In genomic region chr17:72683506-72684404, GRCh38 we compare ENCODE assay signal across 8 cellular contexts.
A peak's percentile ranks its signal among the peaks of the same experiment; 100 is the strongest.
DNase-seq lines count a peak whose midpoint lies in the region; ATAC-seq, FAIRE-seq and TF ChIP-seq lines count a peak whose summit lies in the region.

No MANE protein-coding gene starts in this region.

- H3K27ac ChIP-seq in breast epithelium (no peak overlapping the region), osteoblast (ENCODE audit: low read depth, low read length) (peak overlapping the region; percentile 66)

- intact Hi-C loops in breast epithelium (cut with DNase I; ENCODE audit: low total_unique reads) = no loop called here

- TF ChIP-seq CTCF in NB4 (IDR thresholded peaks at IDR 0.05; ENCODE audit: low read depth, low read length) (no peak), breast epithelium (IDR thresholded peaks at IDR 0.05) (no peak), osteoblast (IDR thresholded peaks at IDR 0.05; ENCODE audit: extremely low read depth, low read depth, low read length) (no peak)

- ATAC-seq in GM19328 (IDR thresholded peaks at IDR 0.05; ENCODE audit: unreplicated experiment) = no peak

- no peak overlapping the region for H3K4me3 ChIP-seq in NB4 (ENCODE audit: low read depth, low read length)
- H3K4me3 ChIP-seq in breast epithelium = no peak overlapping the region
- peak overlapping the region; percentile 21 for H3K4me3 ChIP-seq in osteoblast (ENCODE audit: insufficient read depth, low read length)

- no peak for TF ChIP-seq POLR2A in NB4 (IDR thresholded peaks at IDR 0.05; ENCODE audit: extremely low read depth, insufficient read length)
- no peak for TF ChIP-seq POLR2A in breast epithelium (IDR thresholded peaks at IDR 0.05)
- TF ChIP-seq POLR2A in GM12891 (IDR thresholded peaks at IDR 0.05; ENCODE audit: low read depth, low read length) = no peak

- H3K36me3 ChIP-seq in breast epithelium (no peaks in the 10 kb centered on the region), osteoblast (ENCODE audit: insufficient read depth, low read length) (no peaks in the 10 kb centered on the region)

- no peak for FAIRE-seq in GM12891 (lab: Jason Lieb, UNC)

- H3K4me2 ChIP-seq in osteoblast (ENCODE audit: insufficient read depth, low read length) = peak overlapping the region; percentile 56

- no peaks in the 10 kb centered on the region for H3K27me3 ChIP-seq in breast epithelium
- H3K27me3 ChIP-seq in osteoblast (ENCODE audit: insufficient read depth, low read length) = no peaks in the 10 kb centered on the region

- H3K4me1 ChIP-seq in breast epithelium (no peaks in the 10 kb centered on the region), osteoblast (ENCODE audit: insufficient read depth, low read length) (peaks cover 24% of the 10 kb centered on the region)

- no peak overlapping the region for H2AFZ ChIP-seq in osteoblast (ENCODE audit: low read length)

- H3K79me2 ChIP-seq in osteoblast (ENCODE audit: insufficient read depth, low read length) = no peaks in the 10 kb centered on the region

- DNase-seq in DMS79 (lab: John Stamatoyannopoulos, UW) = peak; percentile 18
- peak; percentile 91 for DNase-seq in NB4 (ENCODE audit: low read depth)
- peak; percentile 41 to 70 for DNase-seq in breast epithelium (ENCODE audit: low spot score in 2 of 2)
- DNase-seq in osteoblast (ENCODE audit: insufficient read length, low spot score, missing footprints) = peak; percentile 96
- DNase-seq in cerebellar nuclear complex (lab: John Stamatoyannopoulos, UW) = no peak
- no peak for DNase-seq in SK-N-DZ (ENCODE audit: low spot score)
- no peak for DNase-seq in GM12891 (ENCODE audit: insufficient read length, low spot score)

- no peaks in the 10 kb centered on the region for H3K9me3 ChIP-seq in breast epithelium
- H3K9me3 ChIP-seq in osteoblast (ENCODE audit: low read depth, low read length) = no peaks in the 10 kb centered on the region

- no peaks in the 10 kb centered on the region for H4K20me1 ChIP-seq in osteoblast (ENCODE audit: insufficient read depth, low read length)

TF ChIP-seq in GM12891, 5 proteins besides CTCF, POLR2A, EP300 and RAD21:
- TF ChIP-seq POLR2AphosphoS5 (IDR thresholded peaks at IDR 0.05; ENCODE audit: low read depth, low read length) (no peak), SPI1 (IDR thresholded peaks at IDR 0.05; ENCODE audit: low read depth, low read length) (no peak), PAX5 (IDR thresholded peaks at IDR 0.05; ENCODE audit: insufficient read depth, low read length, severe bottlenecking) (no peak)
TF ChIP-seq in GM12891: peak in this region for 0.

Comparison
In these comparisons a context has a peak if more than half of its experiments do, and no peak if none do; other contexts are left out.
1. DNase-seq: peak in DMS79 (single experiment), NB4 (single experiment), breast epithelium (2 of 2) and osteoblast (single experiment); none in cerebellar nuclear complex (0 of 2), SK-N-DZ (single experiment) and GM12891 (single experiment).